25 cellular contexts compared by ENCODE assay signal in the genomic region with DNA sequence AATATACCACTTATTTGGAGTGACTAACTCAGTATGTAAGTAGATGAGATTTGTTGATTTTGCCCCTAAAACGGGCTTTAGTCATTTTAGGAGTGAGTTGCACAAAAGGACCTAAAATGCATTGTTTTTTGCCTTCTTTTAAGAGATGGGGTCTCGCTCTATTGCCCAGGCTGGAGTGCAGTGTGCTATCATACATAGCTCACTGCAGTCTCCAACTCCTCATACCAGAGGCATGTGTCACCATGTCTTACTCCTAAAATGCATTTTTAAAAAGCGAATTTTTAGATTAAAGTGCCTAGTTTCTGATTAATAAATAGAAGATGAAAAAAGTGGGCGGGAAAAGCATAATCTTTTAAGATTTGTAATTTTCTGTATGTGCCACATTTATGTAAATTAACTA. TPM values are rescaled to one million over a fixed set of nuclear protein-coding genes. Genes with fewer than 3 reads are reported as not detected.
A peak's percentile ranks its signal among the peaks of the same experiment; 100 is the strongest.
DNase-seq lines count a peak whose midpoint lies in the region; ATAC-seq, FAIRE-seq and TF ChIP-seq lines count a peak whose summit lies in the region.
"Had no signal": no experiment of that assay in that cellular context is flagged by ENCODE, and none has a peak within 500 bp of the region (broad histone marks: within the 10 kb centered on the region; RNA-seq: fewer than 3 reads in every experiment).

No MANE protein-coding gene starts in this region.

- FAIRE-seq in RCC 7860 (lab: Jason Lieb, UNC) = no peak
- FAIRE-seq: H1 had no signal

- ATAC-seq in omental fat pad (ENCODE audit: low FRiP score) = no peak
- ATAC-seq: activated CD4-positive, CD25-positive, alpha-beta regulatory T cell treated with anti-CD3 and anti-CD28 coated beads, Interleukin-2, amount 50 U/mL, for 24 hours; activated CD8-positive, alpha-beta T cell treated with anti-CD3 and anti-CD28 coated beads, Interleukin-2, amount 10 ng/mL, durations not matched to agents 7 days and 5 days; left colon had no signal

- TF ChIP-seq CTCF in cardiac fibroblast (IDR thresholded peaks at IDR 0.05; ENCODE audit: low read depth, low read length) (no peak), omental fat pad (IDR thresholded peaks at IDR 0.05) (no peak)

- no peak overlapping the region for H3K4me3 ChIP-seq in cardiac fibroblast (replicated peaks in 1 of 2; ENCODE audit: low read depth in 2 of 2, low read length in 2 of 2)
- H3K4me3 ChIP-seq: dorsolateral prefrontal cortex, upper lobe of left lung had no signal

- intact Hi-C loops in posterior vena cava (cut with DNase I) = no loop called here

- DNase-seq in GM03348 (ENCODE audit: low spot score) = peak; percentile 17
- peak; percentile 27 for DNase-seq in RCC 7860 (ENCODE audit: low spot score)
- peak; percentile 46 to 74 for DNase-seq in cardiac fibroblast (ENCODE audit: low read depth in 2 of 2)
- peak; percentile 64 for DNase-seq in iris pigment epithelial cell (ENCODE audit: low read depth)
- DNase-seq in NCI-H69 (lab: John Stamatoyannopoulos, UW) = no peak
- no peak for DNase-seq in omental fat pad (ENCODE audit: low spot score)
- DNase-seq in iPS-NIHi7 (ENCODE audit: extremely low spot score) = no peak
- no peak for DNase-seq in posterior vena cava (ENCODE audit: low spot score)
- DNase-seq: activated CD8-positive, alpha-beta T cell treated with anti-CD3 and anti-CD28 coated beads, Interleukin-2, amount 10 ng/mL, durations not matched to agents 7 days and 5 days; activated naive CD4-positive, alpha-beta T cell treated with Interleukin-2 at 50 U/mL for 16 hours; activated T-cell treated with anti-CD3 and anti-CD28 coated beads, Interleukin-2, amount 50 U/mL, for 1 hour; amygdala; dorsolateral prefrontal cortex; left colon; mesendoderm; MM.1S; NCI-H1436; NCI-H524; nucleus accumbens; retina; stimulated activated CD4-positive, alpha-beta T cell treated with anti-CD3 and anti-CD28 coated beads, Interleukin-12 subunit alpha, Interleukin-12 subunit beta, amount 100 ng/mL, for 4 hours; T1000; upper lobe of left lung had no signal

RNA-seq across cellular contexts. Expression of gene NEXN, which starts 11.5 kb away (rescaled TPM):
- total RNA-seq in omental fat pad (10 to 100 TPM; 14.7 to 30.9 (median 19.0) TPM), posterior vena cava (100 to 1,000 TPM; 111 to 202 TPM)

Comparison
In these comparisons a context has a peak if more than half of its experiments do, and no peak if none do; other contexts are left out.
1. DNase-seq: peak in GM03348 (single experiment), RCC 7860 (single experiment), cardiac fibroblast (2 of 2) and iris pigment epithelial cell (single experiment); none in NCI-H69 (single experiment), omental fat pad (single experiment), iPS-NIHi7 (single experiment) and posterior vena cava (single experiment).